1 cellular context compared by ENCODE assay signal in the genomic region with DNA sequence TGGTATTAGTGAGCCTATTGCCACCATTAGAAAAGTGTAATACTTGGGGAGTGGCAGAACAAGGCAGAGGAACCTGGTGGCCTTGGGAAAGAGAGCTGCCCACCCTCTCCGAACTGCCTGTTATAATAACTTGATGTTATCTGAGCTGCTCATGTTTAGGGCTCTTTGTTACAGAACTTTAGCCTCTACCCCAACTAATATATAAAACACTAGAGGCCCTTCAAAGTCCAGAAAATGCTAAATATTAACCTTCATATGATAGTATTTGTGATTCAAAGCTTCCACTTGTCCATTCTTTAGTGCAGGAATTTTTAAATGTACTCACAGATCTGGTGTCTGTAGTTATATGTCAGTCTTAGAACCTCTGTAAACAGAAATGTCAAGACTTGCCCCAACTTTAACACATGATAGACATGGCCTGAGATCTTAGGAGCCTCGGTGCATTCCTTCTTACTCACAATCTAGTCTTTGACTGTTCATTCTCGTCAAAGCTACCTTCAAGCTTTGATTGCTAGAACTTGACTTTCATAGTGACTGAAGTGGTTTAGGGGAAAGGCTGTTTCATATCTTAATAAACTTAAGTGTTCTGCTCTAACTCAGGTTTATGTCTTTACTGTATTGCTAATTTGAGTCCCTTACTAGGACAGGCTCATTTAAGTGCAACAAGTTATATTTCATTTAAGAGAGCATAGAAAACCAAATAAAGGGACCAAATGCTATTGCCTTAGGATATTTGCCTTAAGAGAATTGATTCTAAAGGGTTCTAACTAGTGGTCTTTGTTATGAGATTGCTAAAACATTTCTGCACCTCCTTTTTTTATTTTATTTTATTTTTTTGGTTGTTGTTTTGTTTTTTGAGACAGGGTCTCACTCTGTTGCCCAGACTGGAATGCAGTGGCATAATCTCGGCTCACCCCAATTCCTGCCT.
TF ChIP-seq lines count a peak whose summit lies in the region.

No MANE protein-coding gene starts in this region.

TF ChIP-seq in GM12878, 131 proteins besides CTCF, POLR2A, EP300 and RAD21 (continued from another document):
- TF ChIP-seq, protein P1, sequence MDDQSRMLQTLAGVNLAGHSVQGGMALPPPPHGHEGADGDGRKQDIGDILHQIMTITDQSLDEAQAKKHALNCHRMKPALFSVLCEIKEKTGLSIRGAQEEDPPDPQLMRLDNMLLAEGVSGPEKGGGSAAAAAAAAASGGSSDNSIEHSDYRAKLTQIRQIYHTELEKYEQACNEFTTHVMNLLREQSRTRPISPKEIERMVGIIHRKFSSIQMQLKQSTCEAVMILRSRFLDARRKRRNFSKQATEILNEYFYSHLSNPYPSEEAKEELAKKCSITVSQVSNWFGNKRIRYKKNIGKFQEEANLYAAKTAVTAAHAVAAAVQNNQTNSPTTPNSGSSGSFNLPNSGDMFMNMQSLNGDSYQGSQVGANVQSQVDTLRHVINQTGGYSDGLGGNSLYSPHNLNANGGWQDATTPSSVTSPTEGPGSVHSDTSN (IDR thresholded peaks at IDR 0.05; ENCODE audit: insufficient replicate concordance, low read depth, low read length), result no peak
- TF ChIP-seq, protein P2, sequence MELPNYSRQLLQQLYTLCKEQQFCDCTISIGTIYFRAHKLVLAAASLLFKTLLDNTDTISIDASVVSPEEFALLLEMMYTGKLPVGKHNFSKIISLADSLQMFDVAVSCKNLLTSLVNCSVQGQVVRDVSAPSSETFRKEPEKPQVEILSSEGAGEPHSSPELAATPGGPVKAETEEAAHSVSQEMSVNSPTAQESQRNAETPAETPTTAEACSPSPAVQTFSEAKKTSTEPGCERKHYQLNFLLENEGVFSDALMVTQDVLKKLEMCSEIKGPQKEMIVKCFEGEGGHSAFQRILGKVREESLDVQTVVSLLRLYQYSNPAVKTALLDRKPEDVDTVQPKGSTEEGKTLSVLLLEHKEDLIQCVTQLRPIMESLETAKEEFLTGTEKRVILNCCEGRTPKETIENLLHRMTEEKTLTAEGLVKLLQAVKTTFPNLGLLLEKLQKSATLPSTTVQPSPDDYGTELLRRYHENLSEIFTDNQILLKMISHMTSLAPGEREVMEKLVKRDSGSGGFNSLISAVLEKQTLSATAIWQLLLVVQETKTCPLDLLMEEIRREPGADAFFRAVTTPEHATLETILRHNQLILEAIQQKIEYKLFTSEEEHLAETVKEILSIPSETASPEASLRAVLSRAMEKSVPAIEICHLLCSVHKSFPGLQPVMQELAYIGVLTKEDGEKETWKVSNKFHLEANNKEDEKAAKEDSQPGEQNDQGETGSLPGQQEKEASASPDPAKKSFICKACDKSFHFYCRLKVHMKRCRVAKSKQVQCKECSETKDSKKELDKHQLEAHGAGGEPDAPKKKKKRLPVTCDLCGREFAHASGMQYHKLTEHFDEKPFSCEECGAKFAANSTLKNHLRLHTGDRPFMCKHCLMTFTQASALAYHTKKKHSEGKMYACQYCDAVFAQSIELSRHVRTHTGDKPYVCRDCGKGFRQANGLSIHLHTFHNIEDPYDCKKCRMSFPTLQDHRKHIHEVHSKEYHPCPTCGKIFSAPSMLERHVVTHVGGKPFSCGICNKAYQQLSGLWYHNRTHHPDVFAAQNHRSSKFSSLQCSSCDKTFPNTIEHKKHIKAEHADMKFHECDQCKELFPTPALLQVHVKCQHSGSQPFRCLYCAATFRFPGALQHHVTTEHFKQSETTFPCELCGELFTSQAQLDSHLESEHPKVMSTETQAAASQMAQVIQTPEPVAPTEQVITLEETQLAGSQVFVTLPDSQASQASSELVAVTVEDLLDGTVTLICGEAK (IDR thresholded peaks at IDR 0.05; ENCODE audit: borderline replicate concordance), result no peak
- TF ChIP-seq PAX8 (IDR thresholded peaks at IDR 0.05), result no peak
- TF ChIP-seq TBL1XR1 (IDR thresholded peaks at IDR 0.05; ENCODE audit: low read depth, low read length), result no peak
- TF ChIP-seq, protein P3, sequence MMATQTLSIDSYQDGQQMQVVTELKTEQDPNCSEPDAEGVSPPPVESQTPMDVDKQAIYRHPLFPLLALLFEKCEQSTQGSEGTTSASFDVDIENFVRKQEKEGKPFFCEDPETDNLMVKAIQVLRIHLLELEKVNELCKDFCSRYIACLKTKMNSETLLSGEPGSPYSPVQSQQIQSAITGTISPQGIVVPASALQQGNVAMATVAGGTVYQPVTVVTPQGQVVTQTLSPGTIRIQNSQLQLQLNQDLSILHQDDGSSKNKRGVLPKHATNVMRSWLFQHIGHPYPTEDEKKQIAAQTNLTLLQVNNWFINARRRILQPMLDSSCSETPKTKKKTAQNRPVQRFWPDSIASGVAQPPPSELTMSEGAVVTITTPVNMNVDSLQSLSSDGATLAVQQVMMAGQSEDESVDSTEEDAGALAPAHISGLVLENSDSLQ (IDR thresholded peaks at IDR 0.05), result no peak
- no peak for TF ChIP-seq SRF (IDR thresholded peaks at IDR 0.05; ENCODE audit: low read depth in 2 of 2, low read length in 2 of 2)
- TF ChIP-seq ZNF274 (IDR thresholded peaks at IDR 0.05; ENCODE audit: insufficient read depth, insufficient read length), result no peak
- no peak for TF ChIP-seq WRNIP1 (IDR thresholded peaks at IDR 0.05; ENCODE audit: borderline replicate concordance, low read depth, low read length)
- TF ChIP-seq ZNF622 (IDR thresholded peaks at IDR 0.05), result no peak
- no peak for TF ChIP-seq YBX1 (IDR thresholded peaks at IDR 0.05)
- no peak for TF ChIP-seq HCFC1 (IDR thresholded peaks at IDR 0.05; ENCODE audit: low read length)
